In the genomic region with DNA sequence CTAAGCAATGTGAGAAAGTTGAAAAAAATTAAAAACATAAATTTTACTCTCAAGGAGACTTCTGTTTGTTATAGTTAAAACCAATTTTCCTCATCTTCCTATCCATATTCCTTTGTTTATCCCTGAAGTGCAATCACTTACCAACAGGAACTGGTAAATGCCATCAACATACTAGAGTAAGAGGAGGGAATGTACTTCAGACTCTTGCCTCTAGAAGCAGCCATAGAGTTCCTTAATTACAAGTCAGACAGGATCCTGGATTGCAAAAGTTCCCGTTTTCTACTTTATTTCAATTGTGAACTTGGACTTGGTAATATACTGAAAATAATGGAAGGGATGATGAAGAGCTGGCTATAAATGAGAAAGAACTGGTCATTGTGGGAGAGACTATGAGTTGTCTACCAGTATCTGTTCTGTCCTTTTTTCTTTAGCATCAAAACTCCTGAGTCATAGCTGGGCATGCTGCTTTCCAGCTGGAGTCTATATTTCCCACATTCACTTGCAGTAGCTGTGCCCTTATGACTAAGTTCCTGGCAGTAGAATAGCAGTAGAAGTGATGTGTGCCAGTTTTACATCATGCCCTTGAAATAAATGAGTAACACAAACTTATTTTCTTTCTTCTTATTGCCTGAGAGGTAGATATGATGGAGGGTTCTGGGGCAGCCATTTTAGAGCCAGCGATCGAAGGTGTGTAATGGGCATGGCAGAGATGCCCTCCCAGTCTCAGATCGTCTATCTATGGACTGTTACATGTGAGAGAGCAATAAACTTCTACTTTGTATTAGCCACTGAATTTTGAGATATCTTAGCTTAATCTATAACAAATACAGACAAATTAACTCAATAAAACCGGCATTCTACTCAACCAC, we compare ENCODE assay signal across 1 cellular context.
TF ChIP-seq lines count a peak whose summit lies in the region.

No MANE protein-coding gene starts in this region.

TF ChIP-seq in SK-N-SH, 30 proteins besides CTCF, POLR2A, EP300 and RAD21 (continued from another document):
- TF ChIP-seq, protein P1, sequence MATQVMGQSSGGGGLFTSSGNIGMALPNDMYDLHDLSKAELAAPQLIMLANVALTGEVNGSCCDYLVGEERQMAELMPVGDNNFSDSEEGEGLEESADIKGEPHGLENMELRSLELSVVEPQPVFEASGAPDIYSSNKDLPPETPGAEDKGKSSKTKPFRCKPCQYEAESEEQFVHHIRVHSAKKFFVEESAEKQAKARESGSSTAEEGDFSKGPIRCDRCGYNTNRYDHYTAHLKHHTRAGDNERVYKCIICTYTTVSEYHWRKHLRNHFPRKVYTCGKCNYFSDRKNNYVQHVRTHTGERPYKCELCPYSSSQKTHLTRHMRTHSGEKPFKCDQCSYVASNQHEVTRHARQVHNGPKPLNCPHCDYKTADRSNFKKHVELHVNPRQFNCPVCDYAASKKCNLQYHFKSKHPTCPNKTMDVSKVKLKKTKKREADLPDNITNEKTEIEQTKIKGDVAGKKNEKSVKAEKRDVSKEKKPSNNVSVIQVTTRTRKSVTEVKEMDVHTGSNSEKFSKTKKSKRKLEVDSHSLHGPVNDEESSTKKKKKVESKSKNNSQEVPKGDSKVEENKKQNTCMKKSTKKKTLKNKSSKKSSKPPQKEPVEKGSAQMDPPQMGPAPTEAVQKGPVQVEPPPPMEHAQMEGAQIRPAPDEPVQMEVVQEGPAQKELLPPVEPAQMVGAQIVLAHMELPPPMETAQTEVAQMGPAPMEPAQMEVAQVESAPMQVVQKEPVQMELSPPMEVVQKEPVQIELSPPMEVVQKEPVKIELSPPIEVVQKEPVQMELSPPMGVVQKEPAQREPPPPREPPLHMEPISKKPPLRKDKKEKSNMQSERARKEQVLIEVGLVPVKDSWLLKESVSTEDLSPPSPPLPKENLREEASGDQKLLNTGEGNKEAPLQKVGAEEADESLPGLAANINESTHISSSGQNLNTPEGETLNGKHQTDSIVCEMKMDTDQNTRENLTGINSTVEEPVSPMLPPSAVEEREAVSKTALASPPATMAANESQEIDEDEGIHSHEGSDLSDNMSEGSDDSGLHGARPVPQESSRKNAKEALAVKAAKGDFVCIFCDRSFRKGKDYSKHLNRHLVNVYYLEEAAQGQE (IDR thresholded peaks at IDR 0.05; ENCODE audit: low read depth, low read length): no peak
- TF ChIP-seq JUND (IDR thresholded peaks at IDR 0.05): peak; percentile 60
